Comparison of ENCODE assay signal across 13 cellular contexts in genomic region chr15:57685316-57685715, GRCh38.
"Had no signal": no experiment of that assay in that cellular context is flagged by ENCODE, and none has a peak within 500 bp of the region (broad histone marks: within the 10 kb centered on the region; RNA-seq: fewer than 3 reads in every experiment).

No MANE protein-coding gene starts in this region.

- H3K9me3 ChIP-seq: pancreas had no signal

- H3K27ac Mint-ChIP-seq: activated T-helper 17 cell treated with anti-CD3 and anti-CD28 coated beads, Interleukin-2, amount 50 U/mL, for 72 hours had no signal

- H3K4me1 ChIP-seq: neural progenitor cell had no signal

- DNase-seq: activated CD4-positive, alpha-beta T cell treated with anti-CD3 and anti-CD28 coated beads, Interleukin-2, amount 50 U/mL, for 48 hours; activated naive CD4-positive, alpha-beta T cell treated with Interleukin-2 at 50 U/mL for 16 hours; anterior cingulate cortex; kidney glomerular epithelial cell; retina; stimulated activated CD4-positive, alpha-beta T cell treated with anti-CD3 and anti-CD28 coated beads, Interleukin-4, amount 100 ng/mL, for 24 hours; stimulated activated naive CD8-positive, alpha-beta T cell treated with anti-CD3 and anti-CD28 coated beads, Interleukin-15, Interleukin-2, amounts not matched to agents 100 U/mL and 50 U/mL, for 24 hours; WERI-Rb-1 had no signal

- H3K4me2 ChIP-seq: neural progenitor cell had no signal

- ATAC-seq: activated T-helper 17 cell treated with anti-CD3 and anti-CD28 coated beads, Interleukin-2, amount 50 U/mL, for 72 hours; stimulated activated naive CD8-positive, alpha-beta T cell treated with anti-CD3 and anti-CD28 coated beads, Interleukin-15, Interleukin-2, amounts not matched to agents 100 U/mL and 50 U/mL, for 24 hours had no signal

- H3K4me3 Mint-ChIP-seq: activated T-helper 17 cell treated with anti-CD3 and anti-CD28 coated beads, Interleukin-2, amount 50 U/mL, for 72 hours; neural progenitor cell had no signal

- H3K27ac ChIP-seq: neural progenitor cell, WERI-Rb-1 had no signal

- H3K4me3 ChIP-seq: lung, neural progenitor cell, pancreas, skin epidermis had no signal

- H3K36me3 ChIP-seq: neural progenitor cell, pancreas, WERI-Rb-1 had no signal

- H3K9ac ChIP-seq: neural progenitor cell had no signal

- H3K27me3 ChIP-seq: neural progenitor cell, pancreas had no signal

- H3K9me3 Mint-ChIP-seq: activated T-helper 17 cell treated with anti-CD3 and anti-CD28 coated beads, Interleukin-2, amount 50 U/mL, for 72 hours; neural progenitor cell had no signal

- H3K27me3 Mint-ChIP-seq: activated T-helper 17 cell treated with anti-CD3 and anti-CD28 coated beads, Interleukin-2, amount 50 U/mL, for 72 hours had no signal

- H3K36me3 Mint-ChIP-seq: neural progenitor cell had no signal
